ENCODE assay signal across 1 cellular context in genomic region chr9:128412120-128412790, GRCh38.
TF ChIP-seq lines count a peak whose summit lies in the region.

No MANE protein-coding gene starts in this region.

TF ChIP-seq in K562, 482 proteins besides CTCF, POLR2A, EP300 and RAD21 (continued from another document and continues in another):
- TF ChIP-seq, protein P1, sequence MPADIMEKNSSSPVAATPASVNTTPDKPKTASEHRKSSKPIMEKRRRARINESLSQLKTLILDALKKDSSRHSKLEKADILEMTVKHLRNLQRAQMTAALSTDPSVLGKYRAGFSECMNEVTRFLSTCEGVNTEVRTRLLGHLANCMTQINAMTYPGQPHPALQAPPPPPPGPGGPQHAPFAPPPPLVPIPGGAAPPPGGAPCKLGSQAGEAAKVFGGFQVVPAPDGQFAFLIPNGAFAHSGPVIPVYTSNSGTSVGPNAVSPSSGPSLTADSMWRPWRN (IDR thresholded peaks at IDR 0.05; ENCODE audit: low read depth): no peak
- TF ChIP-seq ZNF766 (CRISPR knock-in tag; conservative IDR thresholded peaks at IDR 0.05): no peak
- no peak for TF ChIP-seq XRCC3 (IDR thresholded peaks at IDR 0.05)
- TF ChIP-seq DNMT1 (IDR thresholded peaks at IDR 0.05): no peak
- TF ChIP-seq ZNF23 (CRISPR knock-in tag; IDR thresholded peaks at IDR 0.05): no peak
- TF ChIP-seq RFX1 (IDR thresholded peaks at IDR 0.05): no peak
- TF ChIP-seq BACH1 (tag; IDR thresholded peaks at IDR 0.05): no peak
- TF ChIP-seq KDM1A (IDR thresholded peaks at IDR 0.05): no peak
- TF ChIP-seq POLR2H (tag; IDR thresholded peaks at IDR 0.05; ENCODE audit: low read depth): no peak
- no peak for TF ChIP-seq OTX1 (CRISPR knock-in tag; IDR thresholded peaks at IDR 0.05)
- TF ChIP-seq, protein P2, sequence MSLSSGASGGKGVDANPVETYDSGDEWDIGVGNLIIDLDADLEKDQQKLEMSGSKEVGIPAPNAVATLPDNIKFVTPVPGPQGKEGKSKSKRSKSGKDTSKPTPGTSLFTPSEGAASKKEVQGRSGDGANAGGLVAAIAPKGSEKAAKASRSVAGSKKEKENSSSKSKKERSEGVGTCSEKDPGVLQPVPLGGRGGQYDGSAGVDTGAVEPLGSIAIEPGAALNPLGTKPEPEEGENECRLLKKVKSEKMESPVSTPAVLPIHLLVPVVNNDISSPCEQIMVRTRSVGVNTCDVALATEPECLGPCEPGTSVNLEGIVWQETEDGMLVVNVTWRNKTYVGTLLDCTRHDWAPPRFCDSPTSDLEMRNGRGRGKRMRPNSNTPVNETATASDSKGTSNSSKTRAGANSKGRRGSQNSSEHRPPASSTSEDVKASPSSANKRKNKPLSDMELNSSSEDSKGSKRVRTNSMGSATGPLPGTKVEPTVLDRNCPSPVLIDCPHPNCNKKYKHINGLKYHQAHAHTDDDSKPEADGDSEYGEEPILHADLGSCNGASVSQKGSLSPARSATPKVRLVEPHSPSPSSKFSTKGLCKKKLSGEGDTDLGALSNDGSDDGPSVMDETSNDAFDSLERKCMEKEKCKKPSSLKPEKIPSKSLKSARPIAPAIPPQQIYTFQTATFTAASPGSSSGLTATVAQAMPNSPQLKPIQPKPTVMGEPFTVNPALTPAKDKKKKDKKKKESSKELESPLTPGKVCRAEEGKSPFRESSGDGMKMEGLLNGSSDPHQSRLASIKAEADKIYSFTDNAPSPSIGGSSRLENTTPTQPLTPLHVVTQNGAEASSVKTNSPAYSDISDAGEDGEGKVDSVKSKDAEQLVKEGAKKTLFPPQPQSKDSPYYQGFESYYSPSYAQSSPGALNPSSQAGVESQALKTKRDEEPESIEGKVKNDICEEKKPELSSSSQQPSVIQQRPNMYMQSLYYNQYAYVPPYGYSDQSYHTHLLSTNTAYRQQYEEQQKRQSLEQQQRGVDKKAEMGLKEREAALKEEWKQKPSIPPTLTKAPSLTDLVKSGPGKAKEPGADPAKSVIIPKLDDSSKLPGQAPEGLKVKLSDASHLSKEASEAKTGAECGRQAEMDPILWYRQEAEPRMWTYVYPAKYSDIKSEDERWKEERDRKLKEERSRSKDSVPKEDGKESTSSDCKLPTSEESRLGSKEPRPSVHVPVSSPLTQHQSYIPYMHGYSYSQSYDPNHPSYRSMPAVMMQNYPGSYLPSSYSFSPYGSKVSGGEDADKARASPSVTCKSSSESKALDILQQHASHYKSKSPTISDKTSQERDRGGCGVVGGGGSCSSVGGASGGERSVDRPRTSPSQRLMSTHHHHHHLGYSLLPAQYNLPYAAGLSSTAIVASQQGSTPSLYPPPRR (CRISPR knock-in tag; IDR thresholded peaks at IDR 0.05; ENCODE audit: borderline replicate concordance): no peak
- TF ChIP-seq, protein P3, sequence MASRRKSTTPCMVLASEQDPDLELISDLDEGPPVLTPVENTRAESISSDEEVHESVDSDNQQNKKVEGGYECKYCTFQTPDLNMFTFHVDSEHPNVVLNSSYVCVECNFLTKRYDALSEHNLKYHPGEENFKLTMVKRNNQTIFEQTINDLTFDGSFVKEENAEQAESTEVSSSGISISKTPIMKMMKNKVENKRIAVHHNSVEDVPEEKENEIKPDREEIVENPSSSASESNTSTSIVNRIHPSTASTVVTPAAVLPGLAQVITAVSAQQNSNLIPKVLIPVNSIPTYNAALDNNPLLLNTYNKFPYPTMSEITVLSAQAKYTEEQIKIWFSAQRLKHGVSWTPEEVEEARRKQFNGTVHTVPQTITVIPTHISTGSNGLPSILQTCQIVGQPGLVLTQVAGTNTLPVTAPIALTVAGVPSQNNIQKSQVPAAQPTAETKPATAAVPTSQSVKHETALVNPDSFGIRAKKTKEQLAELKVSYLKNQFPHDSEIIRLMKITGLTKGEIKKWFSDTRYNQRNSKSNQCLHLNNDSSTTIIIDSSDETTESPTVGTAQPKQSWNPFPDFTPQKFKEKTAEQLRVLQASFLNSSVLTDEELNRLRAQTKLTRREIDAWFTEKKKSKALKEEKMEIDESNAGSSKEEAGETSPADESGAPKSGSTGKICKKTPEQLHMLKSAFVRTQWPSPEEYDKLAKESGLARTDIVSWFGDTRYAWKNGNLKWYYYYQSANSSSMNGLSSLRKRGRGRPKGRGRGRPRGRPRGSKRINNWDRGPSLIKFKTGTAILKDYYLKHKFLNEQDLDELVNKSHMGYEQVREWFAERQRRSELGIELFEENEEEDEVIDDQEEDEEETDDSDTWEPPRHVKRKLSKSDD (conservative IDR thresholded peaks at IDR 0.05; ENCODE audit: low read length): no peak
- peak in 1 of 2 experiments; percentile 51; a peak in 1 of 4 replicates for TF ChIP-seq RCOR1 (IDR thresholded peaks at IDR 0.05; ENCODE audit: borderline replicate concordance in 1 of 2, low read depth in 2 of 2, low read length in 2 of 2)
- TF ChIP-seq CTBP1 (IDR thresholded peaks at IDR 0.05; ENCODE audit: borderline replicate concordance): peak; percentile 23; the same call in 1 of the 2 replicates
- no peak for TF ChIP-seq ASH1L (IDR thresholded peaks at IDR 0.05; ENCODE audit: borderline replicate concordance, low read depth, partially characterized antibody)
- no peak for TF ChIP-seq ZNF644 (tag; IDR thresholded peaks at IDR 0.05; ENCODE audit: low read depth)
- no peak for TF ChIP-seq HDAC2 (IDR thresholded peaks at IDR 0.05)
- TF ChIP-seq, protein P4, sequence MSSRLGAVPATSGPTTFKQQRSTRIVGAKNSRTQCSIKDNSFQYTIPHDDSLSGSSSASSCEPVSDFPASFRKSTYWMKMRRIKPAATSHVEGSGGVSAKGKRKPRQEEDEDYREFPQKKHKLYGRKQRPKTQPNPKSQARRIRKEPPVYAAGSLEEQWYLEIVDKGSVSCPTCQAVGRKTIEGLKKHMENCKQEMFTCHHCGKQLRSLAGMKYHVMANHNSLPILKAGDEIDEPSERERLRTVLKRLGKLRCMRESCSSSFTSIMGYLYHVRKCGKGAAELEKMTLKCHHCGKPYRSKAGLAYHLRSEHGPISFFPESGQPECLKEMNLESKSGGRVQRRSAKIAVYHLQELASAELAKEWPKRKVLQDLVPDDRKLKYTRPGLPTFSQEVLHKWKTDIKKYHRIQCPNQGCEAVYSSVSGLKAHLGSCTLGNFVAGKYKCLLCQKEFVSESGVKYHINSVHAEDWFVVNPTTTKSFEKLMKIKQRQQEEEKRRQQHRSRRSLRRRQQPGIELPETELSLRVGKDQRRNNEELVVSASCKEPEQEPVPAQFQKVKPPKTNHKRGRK (tag; IDR thresholded peaks at IDR 0.05): no peak
- no peak for TF ChIP-seq ZBTB17 (CRISPR knock-in tag; IDR thresholded peaks at IDR 0.05)
- no peak for TF ChIP-seq KAT8 (IDR thresholded peaks at IDR 0.05; ENCODE audit: low read depth)
- no peak for TF ChIP-seq NONO (IDR thresholded peaks at IDR 0.05; ENCODE audit: low read depth in 2 of 2, low read length in 1 of 2)
- no peak for TF ChIP-seq ARHGAP35 (IDR thresholded peaks at IDR 0.05; ENCODE audit: partially characterized antibody)
- no peak for TF ChIP-seq LARP7 (IDR thresholded peaks at IDR 0.05)
- TF ChIP-seq SMAD2 (IDR thresholded peaks at IDR 0.05; ENCODE audit: low read depth, low read length): no peak
- no peak for TF ChIP-seq ZFX (CRISPR knock-in tag; IDR thresholded peaks at IDR 0.05)
- no peak for TF ChIP-seq MTA1 (IDR thresholded peaks at IDR 0.05; ENCODE audit: borderline replicate concordance)
- no peak for TF ChIP-seq COPS2 (conservative IDR thresholded peaks at IDR 0.05)
- no peak for TF ChIP-seq SMARCE1 (IDR thresholded peaks at IDR 0.05)
- no peak for TF ChIP-seq NELFE (IDR thresholded peaks at IDR 0.05; ENCODE audit: insufficient read depth, insufficient read length)
- TF ChIP-seq, protein P5, sequence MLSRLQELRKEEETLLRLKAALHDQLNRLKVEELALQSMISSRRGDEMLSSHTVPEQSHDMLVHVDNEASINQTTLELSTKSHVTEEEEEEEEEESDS (CRISPR knock-in tag; IDR thresholded peaks at IDR 0.05): no peak
- no peak for TF ChIP-seq ARNT (IDR thresholded peaks at IDR 0.05)
- TF ChIP-seq, protein P6, sequence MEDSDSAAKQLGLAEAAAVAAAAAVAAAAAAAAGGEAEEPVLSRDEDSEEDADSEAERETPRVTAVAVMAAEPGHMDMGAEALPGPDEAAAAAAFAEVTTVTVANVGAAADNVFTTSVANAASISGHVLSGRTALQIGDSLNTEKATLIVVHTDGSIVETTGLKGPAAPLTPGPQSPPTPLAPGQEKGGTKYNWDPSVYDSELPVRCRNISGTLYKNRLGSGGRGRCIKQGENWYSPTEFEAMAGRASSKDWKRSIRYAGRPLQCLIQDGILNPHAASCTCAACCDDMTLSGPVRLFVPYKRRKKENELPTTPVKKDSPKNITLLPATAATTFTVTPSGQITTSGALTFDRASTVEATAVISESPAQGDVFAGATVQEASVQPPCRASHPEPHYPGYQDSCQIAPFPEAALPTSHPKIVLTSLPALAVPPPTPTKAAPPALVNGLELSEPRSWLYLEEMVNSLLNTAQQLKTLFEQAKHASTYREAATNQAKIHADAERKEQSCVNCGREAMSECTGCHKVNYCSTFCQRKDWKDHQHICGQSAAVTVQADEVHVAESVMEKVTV (CRISPR knock-in tag; IDR thresholded peaks at IDR 0.05): peak; percentile 74
- no peak for TF ChIP-seq MECOM (CRISPR knock-in tag; IDR thresholded peaks at IDR 0.05)
- TF ChIP-seq KLF16 (IDR thresholded peaks at IDR 0.05): 0 out of 2 replicates have a peak, but pooled peaks have one; percentile 16
- TF ChIP-seq BMI1 (IDR thresholded peaks at IDR 0.05; ENCODE audit: low read length): no peak
- TF ChIP-seq CAMTA2 (CRISPR knock-in tag; conservative IDR thresholded peaks at IDR 0.05): no peak
- no peak for TF ChIP-seq CSDE1 (IDR thresholded peaks at IDR 0.05)
- no peak for TF ChIP-seq THRA (IDR thresholded peaks at IDR 0.05)
- no peak for TF ChIP-seq EGR1 (conservative IDR thresholded peaks at IDR 0.05)
- no peak for TF ChIP-seq E2F3 (CRISPR knock-in tag; IDR thresholded peaks at IDR 0.05)
- TF ChIP-seq FIP1L1 (IDR thresholded peaks at IDR 0.05; ENCODE audit: low read depth, low read length, poor library complexity, severe bottlenecking): no peak
- 0 out of 2 replicates have a peak, but pooled peaks have one; percentile 31 for TF ChIP-seq JUND (IDR thresholded peaks at IDR 0.05; ENCODE audit: borderline replicate concordance, low read depth, low read length)
- TF ChIP-seq JUND (tag; IDR thresholded peaks at IDR 0.05; ENCODE audit: borderline replicate concordance, low read depth, low read length): no peak; the same call in 2 of the 3 replicates
- peak; percentile 93 for TF ChIP-seq ZBTB7A (IDR thresholded peaks at IDR 0.05; ENCODE audit: borderline replicate concordance, control insufficient read depth, low read depth, low read length)
- no peak for TF ChIP-seq ARID1B (IDR thresholded peaks at IDR 0.05)
- 0 out of 2 replicates have a peak, but pooled peaks have one; percentile 32 for TF ChIP-seq RREB1 (CRISPR knock-in tag; IDR thresholded peaks at IDR 0.05)
- TF ChIP-seq, protein P7, sequence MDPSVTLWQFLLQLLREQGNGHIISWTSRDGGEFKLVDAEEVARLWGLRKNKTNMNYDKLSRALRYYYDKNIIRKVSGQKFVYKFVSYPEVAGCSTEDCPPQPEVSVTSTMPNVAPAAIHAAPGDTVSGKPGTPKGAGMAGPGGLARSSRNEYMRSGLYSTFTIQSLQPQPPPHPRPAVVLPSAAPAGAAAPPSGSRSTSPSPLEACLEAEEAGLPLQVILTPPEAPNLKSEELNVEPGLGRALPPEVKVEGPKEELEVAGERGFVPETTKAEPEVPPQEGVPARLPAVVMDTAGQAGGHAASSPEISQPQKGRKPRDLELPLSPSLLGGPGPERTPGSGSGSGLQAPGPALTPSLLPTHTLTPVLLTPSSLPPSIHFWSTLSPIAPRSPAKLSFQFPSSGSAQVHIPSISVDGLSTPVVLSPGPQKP (CRISPR knock-in tag; IDR thresholded peaks at IDR 0.05): no peak
- no peak for TF ChIP-seq SAFB2 (IDR thresholded peaks at IDR 0.05; ENCODE audit: borderline replicate concordance, low read depth, low read length, severe bottlenecking)
- no peak for TF ChIP-seq ZNF263 (CRISPR knock-in tag; IDR thresholded peaks at IDR 0.05; ENCODE audit: borderline replicate concordance)
- no peak for TF ChIP-seq CBFA2T2 (conservative IDR thresholded peaks at IDR 0.05)
- no peak for TF ChIP-seq ETV5 (CRISPR knock-in tag; IDR thresholded peaks at IDR 0.05; ENCODE audit: low read depth)
